Comparison of ENCODE assay signal across 1 cellular context in the genomic region with DNA sequence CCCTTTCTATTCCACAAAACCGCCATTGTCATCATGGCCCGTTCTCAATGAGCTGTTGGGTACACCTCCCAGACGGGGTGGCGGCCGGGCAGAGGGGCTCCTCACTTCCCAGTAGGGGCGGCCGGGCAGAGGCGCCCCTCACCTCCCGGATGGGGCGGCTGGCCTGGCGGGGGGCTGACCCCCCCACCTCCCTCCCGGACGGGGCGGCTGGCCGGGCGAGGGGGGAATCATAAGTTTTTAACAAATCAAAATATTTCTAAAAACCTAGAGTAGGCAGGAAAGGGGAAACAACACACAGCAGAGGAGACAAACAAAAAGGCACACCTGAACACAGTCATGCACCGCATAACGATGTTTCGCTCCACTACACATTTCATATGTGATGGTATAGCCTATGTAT. TPM values are rescaled to one million over a fixed set of nuclear protein-coding genes. Genes with fewer than 3 reads are reported as not detected.
"Had no signal": no experiment of that assay in that cellular context is flagged by ENCODE, and none has a peak within 500 bp of the region (broad histone marks: within the 10 kb centered on the region; RNA-seq: fewer than 3 reads in every experiment).

No MANE protein-coding gene starts in this region.

RNA-seq across cellular contexts. Expression of a gene that starts 27.9 kb away (rescaled TPM):
- total RNA-seq: G401 had no signal
